ENCODE assay signal across 7 cellular contexts in genomic region chr14:61524211-61524806, GRCh38.
A peak's percentile ranks its signal among the peaks of the same experiment; 100 is the strongest.
DNase-seq lines count a peak whose midpoint lies in the region; ATAC-seq and TF ChIP-seq lines count a peak whose summit lies in the region.

No MANE protein-coding gene starts in this region.

- POLR2A ChIA-PET in PC-9 (lab: Charles Lee; ENCODE audit: unreplicated experiment) = interaction anchor here (0.6 to 0.7 kb wide), 4 partner anchors 14 to 193 kb away, joined by 3 to 4 read pairs (median 3); no protein-coding TSS in a partner anchor

- ATAC-seq in sciatic nerve (peak; percentile 40), HG02852 (IDR thresholded peaks at IDR 0.05; ENCODE audit: unreplicated experiment) (no peak), GM21381 (IDR thresholded peaks at IDR 0.05; ENCODE audit: unreplicated experiment) (no peak)

- H3K79me2 ChIP-seq in PC-9 (ENCODE audit: low read depth) = peaks cover 42% of the 10 kb centered on the region; the same call in 1 of the 2 replicates

- peaks cover 69% of the 10 kb centered on the region for H3K4me1 ChIP-seq in PC-9 (replicated peaks; ENCODE audit: insufficient read depth)
- H3K4me1 ChIP-seq in esophagus squamous epithelium = peaks cover 43 to 64% (median 49%) of the 10 kb centered on the region in 3 donors

- TF ChIP-seq CTCF in PC-9 (conservative IDR thresholded peaks at IDR 0.05) (no peak), esophagus squamous epithelium (IDR thresholded peaks at IDR 0.05) (no peak)

- DNase-seq in HCEC 1CT = peak; percentile 82
- peak; percentile 27 to 86 for DNase-seq in PC-9
- no peak for DNase-seq in esophagus squamous epithelium (lab: John Stamatoyannopoulos, UW)
- no peak for DNase-seq in sciatic nerve (ENCODE audit: low spot score)
- no peak for DNase-seq in activated gamma-delta T cell treated with Interleukin-2 at 50 U/mL for 16 hours

- BruUV-seq in PC-9 (replicated peaks; lab: Mats Ljungman, UMichigan) = no TSS peak

- WGBS in esophagus squamous epithelium, 2 donors = 27 to 32% methylated on average over 4 of the region's 4 CpGs

- no peaks in the 10 kb centered on the region for H4K20me1 ChIP-seq in PC-9 (ENCODE audit: insufficient read depth)

- no peaks in the 10 kb centered on the region for H3K9me2 ChIP-seq in PC-9 (ENCODE audit: insufficient read depth)

- H3K36me3 ChIP-seq in PC-9 (ENCODE audit: low read depth) = peaks cover 3% of the 10 kb centered on the region
- H3K36me3 ChIP-seq in esophagus squamous epithelium = peaks cover 0 to 4% (median 0%) of the 10 kb centered on the region in 3 donors

- H2AFZ ChIP-seq in PC-9 = no peak overlapping the region

- intact Hi-C loops in PC-9 (cut with micrococcal nuclease; ENCODE audit: unreplicated experiment) = loop anchor here (10.0 kb wide), 1 partner anchor 160 kb away; no protein-coding TSS in a partner anchor
- intact Hi-C loops in esophagus squamous epithelium (cut with DNase I) = no loop called here
- intact Hi-C loops in sciatic nerve (cut with DNase I) = no loop called here

- peaks cover 53% of the 10 kb centered on the region for H3F3A ChIP-seq in PC-9 (ENCODE audit: insufficient read depth, low read depth)

- H3K27ac ChIP-seq in PC-9 = peak overlapping the region; percentile 98
- H3K27ac ChIP-seq in esophagus squamous epithelium = peak overlapping the region; percentile 84 to 93 (median 88)

- peak overlapping the region; percentile 71 for H3K4me2 ChIP-seq in PC-9

- H3K4me3 ChIP-seq in PC-9 (no peak overlapping the region), esophagus squamous epithelium (no peak overlapping the region)

- H3K9me3 ChIP-seq in PC-9 (ENCODE audit: insufficient read depth, low read depth) = no peaks in the 10 kb centered on the region
- H3K9me3 ChIP-seq in esophagus squamous epithelium = no peaks in the 10 kb centered on the region

- CTCF ChIA-PET in PC-9 (lab: Charles Lee) = no interaction called here

- H3K27me3 ChIP-seq in PC-9 (ENCODE audit: insufficient read depth, low read depth) (no peaks in the 10 kb centered on the region), esophagus squamous epithelium (no peaks in the 10 kb centered on the region)

- TF ChIP-seq POLR2A in esophagus squamous epithelium (IDR thresholded peaks at IDR 0.05) = no peak

Comparison
In these comparisons a context has a peak if more than half of its experiments do, and no peak if none do; other contexts are left out.
1. DNase-seq: peak in HCEC 1CT (single experiment) and PC-9 (2 of 2); none in esophagus squamous epithelium (single experiment), sciatic nerve (single experiment) and activated gamma-delta T cell treated with Interleukin-2 at 50 U/mL for 16 hours (single experiment).